ENCODE assay signal across 35 cellular contexts in the genomic region with DNA sequence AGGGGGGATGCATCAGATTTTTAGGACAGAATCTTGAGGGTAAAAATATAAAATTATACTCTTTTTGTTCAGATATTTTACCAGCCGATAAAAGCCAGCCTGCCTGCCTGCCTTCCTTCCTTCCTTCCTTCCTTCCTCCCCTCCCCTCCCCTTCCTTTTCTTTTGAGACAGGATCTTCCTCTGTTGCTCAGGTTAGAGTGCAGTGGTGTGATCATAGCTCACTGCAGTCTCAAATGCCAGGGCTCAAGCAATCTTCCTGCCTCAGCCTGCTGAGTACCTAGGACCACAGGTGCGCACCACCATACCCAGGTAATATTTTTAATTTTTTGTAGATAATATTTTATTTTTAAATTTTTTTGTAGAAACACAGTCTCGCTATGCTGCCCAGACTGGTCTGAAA.
"Had no signal": no experiment of that assay in that cellular context is flagged by ENCODE, and none has a peak within 500 bp of the region (broad histone marks: within the 10 kb centered on the region; RNA-seq: fewer than 3 reads in every experiment).

No MANE protein-coding gene starts in this region.

- H3K27me3 ChIP-seq: MG63 had no signal

- H3K36me3 ChIP-seq: MG63 had no signal

- H3K9ac ChIP-seq: KMS-11 had no signal

- H3K4me3 ChIP-seq: MG63 had no signal

- H3K9me3 ChIP-seq: MG63 had no signal

- DNase-seq: Karpas-422, Kasumi-1, MG63, MM.1S, MV-4-11, NCI-H1048, NCI-H1092, NCI-H1092 treated with DMSO at 0.1 percent for 48 hours, NCI-H1105, NCI-H1105 treated with DMSO at 0.1 percent for 48 hours, NCI-H1417, NCI-H1417 treated with DMSO at 0.1 percent for 48 hours, NCI-H1436, NCI-H1436 treated with DMSO at 0.1 percent for 48 hours, NCI-H146, NCI-H1694, NCI-H1694 treated with DMSO at 0.1 percent for 48 hours, NCI-H187, NCI-H187 treated with DMSO at 0.1 percent for 48 hours, NCI-H1930, NCI-H2029, NCI-H2029 treated with DMSO at 0.1 percent for 48 hours, NCI-H2081, NCI-H2081 treated with DMSO at 0.1 percent for 48 hours, NCI-H2107, NCI-H2171, NCI-H2171 treated with DMSO at 0.1 percent for 48 hours, NCI-H2227 treated with DMSO at 0.1 percent for 48 hours, NCI-H226, NCI-H345, NCI-H446, NCI-H446 treated with DMSO at 0.1 percent for 48 hours, NCI-H510A, NCI-H510A treated with DMSO at 0.1 percent for 48 hours had no signal

- H3K27ac ChIP-seq: KMS-11 had no signal
